In genomic region chr11:6474423-6474792, GRCh38 we compare ENCODE assay signal across 8 cellular contexts. TPM values are rescaled to one million over a fixed set of nuclear protein-coding genes. Genes with fewer than 3 reads are reported as not detected.
A peak's percentile ranks its signal among the peaks of the same experiment; 100 is the strongest.
DNase-seq lines count a peak whose midpoint lies in the region; ATAC-seq, FAIRE-seq and TF ChIP-seq lines count a peak whose summit lies in the region.

No MANE protein-coding gene starts in this region.

- no peaks in the 10 kb centered on the region for H3K27me3 Mint-ChIP-seq in CD8-positive, alpha-beta memory T cell

- peaks cover 14% of the 10 kb centered on the region for H3K4me1 ChIP-seq in CD8-positive, alpha-beta memory T cell (ENCODE audit: insufficient read depth, low read length)
- H3K4me1 ChIP-seq in Peyer's patch, result peaks cover 0 to 43% (median 9%) of the 10 kb centered on the region in 4 donors
- peaks cover 7% of the 10 kb centered on the region for H3K4me1 ChIP-seq in ovary (ENCODE audit: insufficient read depth)

- DNase-seq in CD8-positive, alpha-beta memory T cell, result no peak
- no peak for DNase-seq in Peyer's patch
- no peak for DNase-seq in epithelial cell of esophagus (ENCODE audit: low read depth)
- DNase-seq in ovary, result no peak
- DNase-seq in stimulated activated naive CD4-positive, alpha-beta T cell treated with Interleukin-2 at 50 U/mL for 16 hours (lab: John Stamatoyannopoulos, UW), result no peak
- DNase-seq in frontal cortex (ENCODE audit: low spot score in 2 of 2), result no peak
- no peak for DNase-seq in NOMO-1 (lab: John Stamatoyannopoulos, UW; ENCODE audit: unreplicated experiment in 2 of 2)

- POLR2A ChIA-PET in CD8-positive, alpha-beta memory T cell (lab: Charles Lee), result no interaction called here

- H3K27me3 ChIP-seq in CD8-positive, alpha-beta memory T cell (ENCODE audit: insufficient read depth, low read length, poor library complexity, severe bottlenecking), result no peaks in the 10 kb centered on the region
- H3K27me3 ChIP-seq in Peyer's patch (no peaks in the 10 kb centered on the region), ovary (no peaks in the 10 kb centered on the region)

- CTCF ChIA-PET in CD8-positive, alpha-beta memory T cell (lab: Charles Lee), result interaction anchor here (1.2 to 4.7 kb wide), 2 partner anchors 95 to 209 kb away, joined by 4 to 24 read pairs; partner anchors contain the start of gene MRPL17

- no peak for ATAC-seq in GM19463 (IDR thresholded peaks at IDR 0.05; ENCODE audit: unreplicated experiment)

- TF ChIP-seq POLR2A in Peyer's patch (IDR thresholded peaks at IDR 0.05), result no peak
- TF ChIP-seq POLR2A in ovary (IDR thresholded peaks at IDR 0.05), result no peak

- TF ChIP-seq CTCF in Peyer's patch (IDR thresholded peaks at IDR 0.05) (no peak), epithelial cell of esophagus (IDR thresholded peaks at IDR 0.05; ENCODE audit: insufficient read depth, low read depth, low read length, missing control alignments) (no peak), ovary (IDR thresholded peaks at IDR 0.05) (peak in 1 of 3 donors; percentile 4)

- no peaks in the 10 kb centered on the region for H3K9me3 Mint-ChIP-seq in CD8-positive, alpha-beta memory T cell

- no peaks in the 10 kb centered on the region for H3K9me3 ChIP-seq in CD8-positive, alpha-beta memory T cell (ENCODE audit: low read length)
- no peaks in the 10 kb centered on the region for H3K9me3 ChIP-seq in Peyer's patch
- no peaks in the 10 kb centered on the region for H3K9me3 ChIP-seq in ovary

- no peak for FAIRE-seq in frontal cortex (lab: Jason Lieb, UNC)

- H3K4me1 Mint-ChIP-seq in CD8-positive, alpha-beta memory T cell, result peaks cover 17 to 35% (median 24%) of the 10 kb centered on the region in 3 donors

- 14 to 19% (median 17%) methylated on average over 6 of the region's 6 CpGs for WGBS in ovary, 3 donors

- no peak for TF ChIP-seq EP300 in ovary (IDR thresholded peaks at IDR 0.05)

- peak overlapping the region; percentile 34 for H3K4me3 ChIP-seq in CD8-positive, alpha-beta memory T cell (ENCODE audit: low read length)
- peak overlapping the region; percentile 74 to 95 (median 84) for H3K4me3 ChIP-seq in Peyer's patch
- H3K4me3 ChIP-seq in epithelial cell of esophagus (ENCODE audit: low read length), result peak overlapping the region; percentile 62
- peak overlapping the region; percentile 68 for H3K4me3 ChIP-seq in ovary

- peak overlapping the region; percentile 35 to 95 (median 86) for H3K27ac Mint-ChIP-seq in CD8-positive, alpha-beta memory T cell

- H3K4me3 Mint-ChIP-seq in CD8-positive, alpha-beta memory T cell, result peak overlapping the region; percentile 66 to 90 (median 78)

- peaks cover 6% of the 10 kb centered on the region for H3K36me3 ChIP-seq in CD8-positive, alpha-beta memory T cell (ENCODE audit: insufficient read depth, low read length)
- H3K36me3 ChIP-seq in Peyer's patch, result peaks cover 0 to 31% (median 0%) of the 10 kb centered on the region in 3 donors
- no peaks in the 10 kb centered on the region for H3K36me3 ChIP-seq in ovary

- H3K27ac ChIP-seq in CD8-positive, alpha-beta memory T cell (ENCODE audit: low read depth, low read length), result peak overlapping the region; percentile 45
- H3K27ac ChIP-seq in Peyer's patch, result peak overlapping the region; percentile 81 to 99 (median 94)
- H3K27ac ChIP-seq in ovary, result peak overlapping the region; percentile 50 to 80

- intact Hi-C loops in ovary (cut with DNase I), result loop anchor here in 2 of 4 donors (10.0 kb wide), 2 partner anchors 130 to 240 kb away; partner anchors contain the start of genes CNGA4 (in 1 of the 2), FHIP1B (in 1 of the 2), ILK (in 1 of the 2) and RRP8 (in 1 of the 2)

- peaks cover 0 to 27% (median 2%) of the 10 kb centered on the region in 3 donors for H3K36me3 Mint-ChIP-seq in CD8-positive, alpha-beta memory T cell

RNA-seq across cellular contexts. Expression of gene TRIM3, which starts 0.7 kb away (rescaled TPM):
- total RNA-seq in CD8-positive, alpha-beta memory T cell, result 1 to 10 TPM; 6.4 to 6.8 TPM
- polyA plus RNA-seq in CD8-positive, alpha-beta memory T cell, result 2.4 TPM
- total RNA-seq in Peyer's patch (100 to 1,000 TPM in 3 of 4 donors, 10 to 100 TPM in 1; 21.5 to 159 (median 123) TPM), ovary (10 to 100 TPM in 6 of 7 donors, 1 to 10 TPM in 1; 9.7 to 27.4 (median 19.7) TPM), frontal cortex (40.4 TPM)
- polyA plus RNA-seq in ovary, result 10 to 100 TPM; 13.6 to 14.7 TPM

RNA-seq across cellular contexts. Expression of gene ARFIP2, which starts 6.7 kb away (rescaled TPM):
- total RNA-seq in CD8-positive, alpha-beta memory T cell, result 10 to 100 TPM; 46.9 to 47.5 TPM
- polyA plus RNA-seq in CD8-positive, alpha-beta memory T cell, result 35.2 TPM
- 100 to 1,000 TPM; 104 to 140 (median 133) TPM for total RNA-seq in Peyer's patch
- 10 to 100 TPM; 43.6 to 70.4 (median 49.5) TPM for total RNA-seq in ovary
- polyA plus RNA-seq in ovary, result 10 to 100 TPM; 35.8 to 37.8 TPM
- 25.3 TPM for total RNA-seq in frontal cortex

RNA-seq across cellular contexts. Expression of gene TIMM10B, which starts 6.9 kb away (rescaled TPM):
- 10 to 100 TPM; 43.6 to 46.3 TPM for total RNA-seq in CD8-positive, alpha-beta memory T cell
- 32.1 TPM for polyA plus RNA-seq in CD8-positive, alpha-beta memory T cell
- total RNA-seq in Peyer's patch, result 10 to 100 TPM; 57.1 to 73.3 (median 66.6) TPM
- 10 to 100 TPM; 21.8 to 64.7 (median 38.4) TPM for total RNA-seq in ovary
- polyA plus RNA-seq in ovary, result 10 to 100 TPM; 19.4 to 52.1 TPM
- total RNA-seq in frontal cortex, result 21.2 TPM

RNA-seq across cellular contexts. Expression of gene DNHD1, which starts 22.7 kb away (rescaled TPM):
- 1 to 10 TPM; 8.0 to 9.2 TPM for total RNA-seq in CD8-positive, alpha-beta memory T cell
- 1.9 TPM for polyA plus RNA-seq in CD8-positive, alpha-beta memory T cell
- total RNA-seq in Peyer's patch, result 10 to 100 TPM; 23.5 to 64.4 (median 52.0) TPM
- 10 to 100 TPM in 3 of 7 donors, 1 to 10 TPM in 4; 7.5 to 27.6 (median 9.3) TPM for total RNA-seq in ovary
- polyA plus RNA-seq in ovary, result 1 to 10 TPM; 4.0 to 4.5 TPM
- total RNA-seq in frontal cortex, result 2.4 TPM

RNA-seq across cellular contexts. Expression of gene HPX, which starts 33.6 kb away (rescaled TPM):
- under 1 TPM in 1 of 2 experiments, not detected in 1; 0.27 TPM for total RNA-seq in CD8-positive, alpha-beta memory T cell
- polyA plus RNA-seq in CD8-positive, alpha-beta memory T cell, result not detected
- total RNA-seq in Peyer's patch, result 10 to 100 TPM in 1 of 4 donors, 1 to 10 TPM in 2, not detected in 1; 2.2 to 10.1 (median 5.3) TPM
- total RNA-seq in ovary, result 1 to 10 TPM in 5 of 7 donors, under 1 TPM in 2; 0.46 to 4.1 (median 2.4) TPM
- polyA plus RNA-seq in ovary, result 1 to 10 TPM in 1 of 2 donors, under 1 TPM in 1; 0.48 to 1.1 TPM
- 0.82 TPM for total RNA-seq in frontal cortex
